Comparison of ENCODE assay signal across 17 cellular contexts in genomic region chr1:186513526-186513925, GRCh38. TPM values are rescaled to one million over a fixed set of nuclear protein-coding genes. Genes with fewer than 3 reads are reported as not detected.
DNase-seq lines count a peak whose midpoint lies in the region; ATAC-seq and TF ChIP-seq lines count a peak whose summit lies in the region.
"Had no signal": no experiment of that assay in that cellular context is flagged by ENCODE, and none has a peak within 500 bp of the region (broad histone marks: within the 10 kb centered on the region; RNA-seq: fewer than 3 reads in every experiment).

No MANE protein-coding gene starts in this region.

- no peaks in the 10 kb centered on the region for H3K79me1 ChIP-seq in IMR-90 (ENCODE audit: low read depth in 1 of 2, low read length in 2 of 2)
- H3K79me1 ChIP-seq in mesendoderm (ENCODE audit: low read length), result no peaks in the 10 kb centered on the region

- TF ChIP-seq RAD21 in IMR-90 (IDR thresholded peaks at IDR 0.05; ENCODE audit: low read length), result no peak

- H3K4me1 ChIP-seq in IMR-90 (ENCODE audit: control insufficient read depth, insufficient read depth, low read length) (no peaks in the 10 kb centered on the region; the same call in none of the 2 replicates), mesendoderm (ENCODE audit: control insufficient read depth, low read depth, low read length) (peaks cover 3% of the 10 kb centered on the region)

- dilution Hi-C loops in IMR-90 (cut with HindIII; ENCODE audit: low sequenced_read_pairs, unreplicated experiment), result no loop called here

- H4K8ac ChIP-seq in IMR-90 (ENCODE audit: low read depth in 2 of 2, low read length in 2 of 2), result no peak overlapping the region
- no peak overlapping the region for H4K8ac ChIP-seq in mesendoderm (ENCODE audit: low read depth, low read length)

- H3K36me3 ChIP-seq in IMR-90 (ENCODE audit: control insufficient read depth, insufficient read depth, low read length) (no peaks in the 10 kb centered on the region), WERI-Rb-1 (no peaks in the 10 kb centered on the region), mesendoderm (ENCODE audit: control insufficient read depth, insufficient read depth, low read length) (no peaks in the 10 kb centered on the region)

- intact Hi-C loops in IMR-90 (cut with micrococcal nuclease), result no loop called here

- H2BK15ac ChIP-seq in IMR-90 (ENCODE audit: low read depth, low read length) (no peak overlapping the region), mesendoderm (replicated peaks; ENCODE audit: low read depth) (no peak overlapping the region)

- H4K5ac ChIP-seq in IMR-90 (ENCODE audit: low read depth, low read length), result no peak overlapping the region
- peak overlapping the region; percentile 84 for H4K5ac ChIP-seq in mesendoderm (ENCODE audit: low read length)

- in situ Hi-C loops in IMR-90 (cut with MboI; ENCODE audit: low sequenced_read_pairs), result no loop called here
- in situ Hi-C loops in G401 (cut with HindIII; ENCODE audit: low sequenced_read_pairs), result no loop called here

- H2AK5ac ChIP-seq in IMR-90 (ENCODE audit: low read depth, low read length) (no peak overlapping the region), mesendoderm (ENCODE audit: low read length) (no peak overlapping the region)

- no peak overlapping the region for H2BK5ac ChIP-seq in IMR-90 (ENCODE audit: low read depth, low read length, poor library complexity, severe bottlenecking)
- H2BK5ac ChIP-seq in mesendoderm (ENCODE audit: low read length), result peak overlapping the region; percentile 54

- ATAC-seq in IMR-90 (ENCODE audit: low read depth), result no peak
- ATAC-seq in HG02981 (IDR thresholded peaks at IDR 0.05; ENCODE audit: unreplicated experiment), result no peak
- no peak for ATAC-seq in HG03159 (IDR thresholded peaks at IDR 0.05; ENCODE audit: unreplicated experiment)
- ATAC-seq: GM23338 had no signal

- no peak for TF ChIP-seq POLR2A in IMR-90 (IDR thresholded peaks at IDR 0.05; ENCODE audit: low read depth, low read length)

- peaks cover 10% of the 10 kb centered on the region; the same call in 1 of the 2 replicates for H3K9me1 ChIP-seq in IMR-90 (ENCODE audit: insufficient read depth, low read length)

- TF ChIP-seq CTCF in IMR-90 (conservative IDR thresholded peaks at IDR 0.05; ENCODE audit: low read depth, low read length), result no peak
- TF ChIP-seq CTCF in WERI-Rb-1 (IDR thresholded peaks at IDR 0.05; ENCODE audit: low read depth, low read length), result no peak

- H4K91ac ChIP-seq in IMR-90 (ENCODE audit: insufficient read depth, low read depth, low read length), result no peak overlapping the region; the same call in 1 of the 2 replicates

- H2BK120ac ChIP-seq in IMR-90 (ENCODE audit: low read depth, low read length) (no peak overlapping the region), mesendoderm (ENCODE audit: low read depth, low read length) (no peak overlapping the region)

- H3K27me3 ChIP-seq in IMR-90 (ENCODE audit: control insufficient read depth, insufficient read depth, low read length) (no peaks in the 10 kb centered on the region), WERI-Rb-1 (ENCODE audit: insufficient read depth, low read depth, severe bottlenecking) (no peaks in the 10 kb centered on the region), mesendoderm (ENCODE audit: insufficient read depth, low read length, poor library complexity) (no peaks in the 10 kb centered on the region)

- no peak for DNase-seq in IMR-90
- peak; percentile 70 for DNase-seq in WERI-Rb-1
- DNase-seq in mesendoderm, result no peak
- DNase-seq in glomerular visceral epithelial cell (ENCODE audit: extremely low spot score), result no peak
- no peak for DNase-seq in G401 (ENCODE audit: low spot score)
- DNase-seq: ACHN; CD4-positive, alpha-beta T cell; DMS53; DND-41; EL; H7 had no signal

- H3K18ac ChIP-seq in IMR-90 (ENCODE audit: low read depth, low read length) (no peak overlapping the region), mesendoderm (ENCODE audit: low read length) (no peak overlapping the region)

- peak overlapping the region; percentile 9; the same call in 1 of the 2 replicates for H2BK20ac ChIP-seq in IMR-90 (ENCODE audit: low read depth, low read length)

- POLR2A ChIA-PET in IMR-90 (lab: Charles Lee; ENCODE audit: unreplicated experiment), result no interaction called here

- H3K4me2 ChIP-seq in IMR-90 (ENCODE audit: low read depth, low read length) (no peak overlapping the region), mesendoderm (ENCODE audit: low read length) (no peak overlapping the region)
- H3K4me2 ChIP-seq: GM23338 had no signal

- no peak overlapping the region for H3K27ac ChIP-seq in IMR-90 (ENCODE audit: insufficient read depth, low read length)
- H3K27ac ChIP-seq in WERI-Rb-1, result no peak overlapping the region
- H3K27ac ChIP-seq in mesendoderm (ENCODE audit: low read depth, low read length), result no peak overlapping the region
- H3K27ac ChIP-seq: C4-2B had no signal

- peak overlapping the region; percentile 57 for H2AFZ ChIP-seq in IMR-90 (replicated peaks; ENCODE audit: low read length, poor library complexity)
- H2AFZ ChIP-seq: GM23338 had no signal

- no peaks in the 10 kb centered on the region for H4K20me1 ChIP-seq in IMR-90 (ENCODE audit: insufficient read depth, low read length)

- H3K9ac ChIP-seq in IMR-90 (ENCODE audit: low read depth, low read length) (no peak overlapping the region), mesendoderm (ENCODE audit: low read length) (no peak overlapping the region)

- H3K4ac ChIP-seq in IMR-90 (ENCODE audit: low read depth, low read length) (no peak overlapping the region), mesendoderm (ENCODE audit: low read depth, low read length) (no peak overlapping the region)

- H3K4me3 ChIP-seq in IMR-90 (ENCODE audit: insufficient read depth, low read depth, low read length) (no peak overlapping the region), WERI-Rb-1 (ENCODE audit: low read depth, low read length) (no peak overlapping the region), mesendoderm (ENCODE audit: low read length) (no peak overlapping the region)
- H3K4me3 ChIP-seq: GM23338 had no signal

- H3K79me2 ChIP-seq in mesendoderm (ENCODE audit: control insufficient read depth, insufficient read depth, low read length), result no peaks in the 10 kb centered on the region

- CTCF ChIA-PET in IMR-90 (lab: Yijun Ruan, JAX), result interaction anchor here (0.6 kb wide), 1 partner anchor 175 kb away, joined by 3 read pairs; no protein-coding TSS in a partner anchor

- H3K14ac ChIP-seq in IMR-90 (replicated peaks; ENCODE audit: low read depth, low read length), result no peak overlapping the region

- H3K23ac ChIP-seq in IMR-90 (ENCODE audit: low read depth, low read length), result no peak overlapping the region
- H3K23ac ChIP-seq in mesendoderm (ENCODE audit: low read length), result no peak overlapping the region

- no peak overlapping the region for H2AK9ac ChIP-seq in IMR-90 (replicated peaks; ENCODE audit: low read depth, low read length, poor library complexity)

- H3K9me3 ChIP-seq in IMR-90 (ENCODE audit: control insufficient read depth, insufficient read depth, low read length) (no peaks in the 10 kb centered on the region), WERI-Rb-1 (ENCODE audit: severe bottlenecking) (no peaks in the 10 kb centered on the region)

- BruUV-seq in IMR-90 (replicated peaks; lab: Mats Ljungman, UMichigan), result no TSS peak

- WGBS in IMR-90 (ENCODE audit: extremely low coverage in 2 of 2, insufficient read length in 1 of 2), 2 experiments, result 90% methylated on average over 3 of the region's 3 CpGs; no CpG with 5 or more reads in 1 of the 2 experiments
- WGBS in mesendoderm (ENCODE audit: extremely low coverage, insufficient coverage, low lambda C conversion rate), result no CpG with 5 or more reads among the region's 3 CpGs

- H3K56ac ChIP-seq in IMR-90 (ENCODE audit: extremely low read depth, insufficient read depth, low read length), result no peak overlapping the region
- H3K56ac ChIP-seq in mesendoderm (ENCODE audit: low read length), result peak overlapping the region; percentile 22

TF ChIP-seq in IMR-90, 13 proteins besides CTCF, POLR2A, EP300 and RAD21 (continues in another document):
- TF ChIP-seq CEBPB (IDR thresholded peaks at IDR 0.05; ENCODE audit: low read depth, low read length) (no peak), MXI1 (IDR thresholded peaks at IDR 0.05; ENCODE audit: borderline replicate concordance, low read depth, low read length) (no peak), MAZ (IDR thresholded peaks at IDR 0.05; ENCODE audit: borderline replicate concordance, low read depth, low read length) (no peak), RFX5 (IDR thresholded peaks at IDR 0.05; ENCODE audit: low read depth, low read length) (no peak), RCOR1 (IDR thresholded peaks at IDR 0.05; ENCODE audit: insufficient replicate concordance, low read length) (no peak), BHLHE40 (IDR thresholded peaks at IDR 0.05; ENCODE audit: low read depth, low read length) (no peak), FOS (IDR thresholded peaks at IDR 0.05; ENCODE audit: low read depth, low read length) (no peak), CHD1 (IDR thresholded peaks at IDR 0.05; ENCODE audit: low read depth, low read length) (no peak), NFE2L2 (IDR thresholded peaks at IDR 0.05; ENCODE audit: low read depth, low read length) (no peak), SMC3 (IDR thresholded peaks at IDR 0.05; ENCODE audit: low read depth, low read length) (no peak), MAFK (IDR thresholded peaks at IDR 0.05; ENCODE audit: low read depth, low read length) (no peak)
- TF ChIP-seq, protein P1, sequence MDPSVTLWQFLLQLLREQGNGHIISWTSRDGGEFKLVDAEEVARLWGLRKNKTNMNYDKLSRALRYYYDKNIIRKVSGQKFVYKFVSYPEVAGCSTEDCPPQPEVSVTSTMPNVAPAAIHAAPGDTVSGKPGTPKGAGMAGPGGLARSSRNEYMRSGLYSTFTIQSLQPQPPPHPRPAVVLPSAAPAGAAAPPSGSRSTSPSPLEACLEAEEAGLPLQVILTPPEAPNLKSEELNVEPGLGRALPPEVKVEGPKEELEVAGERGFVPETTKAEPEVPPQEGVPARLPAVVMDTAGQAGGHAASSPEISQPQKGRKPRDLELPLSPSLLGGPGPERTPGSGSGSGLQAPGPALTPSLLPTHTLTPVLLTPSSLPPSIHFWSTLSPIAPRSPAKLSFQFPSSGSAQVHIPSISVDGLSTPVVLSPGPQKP (IDR thresholded peaks at IDR 0.05; ENCODE audit: borderline replicate concordance, low read depth, low read length), result no peak

RNA-seq across cellular contexts. Expression of gene PDC, which starts 52.6 kb away (rescaled TPM):
- not detected in 2 replicates for total RNA-seq in IMR-90 (2012; rRNA removed)
- not detected in 2 replicates for polyA plus RNA-seq in IMR-90 (2012; rRNA removed)
- not detected in 2 replicates for polyA plus RNA-seq in IMR-90 (2012; cell fraction: cytosol; rRNA removed)
- not detected in 2 replicates for polyA plus RNA-seq in IMR-90 (2012; cell fraction: nucleus; rRNA removed; ENCODE audit: low replicate concordance)
- not detected for polyA plus RNA-seq in mesendoderm (2013, experiment 1 of 2)
- not detected for polyA plus RNA-seq in mesendoderm (2013, experiment 2 of 2)
- not detected in 2 replicates for total RNA-seq in G401 (2014; rRNA removed; shearing (Covaris generic))
- total RNA-seq: CD4-positive, alpha-beta T cell; GM23338; H7; HT-29 had no signal
- polyA plus RNA-seq: BJ, GM23338 had no signal
